In genomic region chr5:14726066-14726838, GRCh38 we compare ENCODE assay signal across 15 cellular contexts.
DNase-seq lines count a peak whose midpoint lies in the region; ATAC-seq and TF ChIP-seq lines count a peak whose summit lies in the region.
"Had no signal": no experiment of that assay in that cellular context is flagged by ENCODE, and none has a peak within 500 bp of the region (broad histone marks: within the 10 kb centered on the region; RNA-seq: fewer than 3 reads in every experiment).

No MANE protein-coding gene starts in this region.

- in situ Hi-C loops in Panc1 (cut with HindIII; ENCODE audit: low pct_unique_long_range_greater_than_20kb, low sequenced_read_pairs), result no loop called here

- intact Hi-C loops in CD14-positive monocyte (cut with micrococcal nuclease) (loop anchor here (2.0 to 10.0 kb wide), 3 partner anchors 149 to 277 kb away; partner anchors contain the start of gene ANKH (in 1 of the 2)), Panc1 (cut with micrococcal nuclease; ENCODE audit: unreplicated experiment) (loop anchor here (5.0 to 10.0 kb wide), 2 partner anchors 146 to 699 kb away; partner anchors contain the start of gene ANKH)

- peaks cover 0 to 3% (median 0%) of the 10 kb centered on the region in 7 donors for H3K9me3 Mint-ChIP-seq in CD14-positive monocyte
- no peaks in the 10 kb centered on the region for H3K9me3 Mint-ChIP-seq in endothelial cell (ENCODE audit: unreplicated experiment)
- H3K9me3 Mint-ChIP-seq in mesothelial cell of epicardium, result no peaks in the 10 kb centered on the region
- H3K9me3 Mint-ChIP-seq: activated CD4-positive, alpha-beta memory T cell treated with anti-CD3 and anti-CD28 coated beads, Interleukin-2, amount 10 ng/mL, durations not matched to agents 7 days and 5 days; activated naive CD4-positive, alpha-beta T cell treated with anti-CD3 and anti-CD28 coated beads, Interleukin-2, amount 50 U/mL, for 24 hours had no signal

- H3K27ac ChIP-seq in Panc1 (ENCODE audit: low read length), result no peak overlapping the region
- H3K27ac ChIP-seq: neural progenitor cell, vagina had no signal

- ATAC-seq in Panc1, result peak; percentile 42; the same call in 1 of the 2 replicates
- no peak for ATAC-seq in GM19463 (IDR thresholded peaks at IDR 0.05; ENCODE audit: unreplicated experiment)

- no peak for DNase-seq in CD14-positive monocyte (ENCODE audit: low spot score)
- no peak for DNase-seq in Panc1 (ENCODE audit: low read depth, low spot score)
- DNase-seq in endothelial cell (ENCODE audit: low spot score), result no peak
- no peak for DNase-seq in mesothelial cell of epicardium (ENCODE audit: low spot score in 2 of 2, unreplicated experiment in 2 of 2)
- no peak for DNase-seq in activated effector memory CD4-positive, alpha-beta T cell treated with Interleukin-2 at 50 U/mL for 16 hours
- DNase-seq in NCI-H1694 (lab: John Stamatoyannopoulos, UW), result no peak
- DNase-seq in stimulated activated CD4-positive, alpha-beta T cell treated with anti-CD3 and anti-CD28 coated beads, Interleukin-4, amount 100 ng/mL, for 1 hour, result no peak
- DNase-seq: activated CD4-positive, alpha-beta memory T cell treated with anti-CD3 and anti-CD28 coated beads, Interleukin-2, amount 10 ng/mL, durations not matched to agents 7 days and 5 days; AML-193; DND-41 had no signal

- H3K4me3 Mint-ChIP-seq in CD14-positive monocyte (no peak overlapping the region), endothelial cell (ENCODE audit: unreplicated experiment) (peak overlapping the region; percentile 35), mesothelial cell of epicardium (no peak overlapping the region)
- H3K4me3 Mint-ChIP-seq: activated CD4-positive, alpha-beta memory T cell treated with anti-CD3 and anti-CD28 coated beads, Interleukin-2, amount 10 ng/mL, durations not matched to agents 7 days and 5 days; activated naive CD4-positive, alpha-beta T cell treated with anti-CD3 and anti-CD28 coated beads, Interleukin-2, amount 50 U/mL, for 24 hours; neural progenitor cell had no signal

- H3K36me3 ChIP-seq in Panc1 (ENCODE audit: control insufficient read depth, insufficient read depth, low read length), result no peaks in the 10 kb centered on the region
- H3K36me3 ChIP-seq: HAP-1, neural progenitor cell, vagina had no signal

- no peaks in the 10 kb centered on the region for H3K9me3 ChIP-seq in Panc1 (ENCODE audit: control insufficient read depth, insufficient read depth, low read depth, low read length)
- H3K9me3 ChIP-seq: HAP-1, vagina had no signal

- H3K27ac Mint-ChIP-seq in CD14-positive monocyte (peak overlapping the region in 4 of 7 donors; percentile 12 to 69 (median 44)), endothelial cell (ENCODE audit: unreplicated experiment) (no peak overlapping the region), mesothelial cell of epicardium (peak overlapping the region; percentile 44)
- H3K27ac Mint-ChIP-seq: activated CD4-positive, alpha-beta memory T cell treated with anti-CD3 and anti-CD28 coated beads, Interleukin-2, amount 10 ng/mL, durations not matched to agents 7 days and 5 days; activated naive CD4-positive, alpha-beta T cell treated with anti-CD3 and anti-CD28 coated beads, Interleukin-2, amount 50 U/mL, for 24 hours; neural progenitor cell had no signal

- H3K4me1 Mint-ChIP-seq in CD14-positive monocyte, result peaks cover 29% of the 10 kb centered on the region
- peaks cover 17% of the 10 kb centered on the region for H3K4me1 Mint-ChIP-seq in endothelial cell (ENCODE audit: unreplicated experiment)
- H3K4me1 Mint-ChIP-seq in mesothelial cell of epicardium, result peaks cover 5% of the 10 kb centered on the region

- H3K36me3 Mint-ChIP-seq in CD14-positive monocyte, result peaks cover 0 to 6% of the 10 kb centered on the region in 2 donors
- peaks cover 3% of the 10 kb centered on the region for H3K36me3 Mint-ChIP-seq in endothelial cell (ENCODE audit: low read depth, unreplicated experiment)
- H3K36me3 Mint-ChIP-seq in mesothelial cell of epicardium, result no peaks in the 10 kb centered on the region
- H3K36me3 Mint-ChIP-seq: neural progenitor cell had no signal

- BruUV-seq in Panc1 (replicated peaks; lab: Mats Ljungman, UMichigan), result no TSS peak

- CTCF ChIA-PET in Panc1 (lab: Charles Lee), result interaction anchor here (0.5 to 1.9 kb wide), 2 partner anchors 151 to 277 kb away, joined by 3 to 16 read pairs; no protein-coding TSS in a partner anchor

- POLR2A ChIA-PET in Panc1 (lab: Charles Lee), result no interaction called here

- H3K27me3 Mint-ChIP-seq in CD14-positive monocyte (ENCODE audit: low read depth in 3 of 3) (peaks cover 2 to 5% (median 2%) of the 10 kb centered on the region in 3 donors), endothelial cell (ENCODE audit: unreplicated experiment) (peaks cover 8% of the 10 kb centered on the region), mesothelial cell of epicardium (ENCODE audit: low read depth) (no peaks in the 10 kb centered on the region)
- H3K27me3 Mint-ChIP-seq: activated CD4-positive, alpha-beta memory T cell treated with anti-CD3 and anti-CD28 coated beads, Interleukin-2, amount 10 ng/mL, durations not matched to agents 7 days and 5 days; activated naive CD4-positive, alpha-beta T cell treated with anti-CD3 and anti-CD28 coated beads, Interleukin-2, amount 50 U/mL, for 24 hours had no signal

- no peak overlapping the region for H3K4me3 ChIP-seq in Panc1 (ENCODE audit: low read depth in 2 of 2, low read length in 2 of 2)
- H3K4me3 ChIP-seq: HAP-1, neural progenitor cell, vagina had no signal

- TF ChIP-seq CTCF in CD14-positive monocyte (IDR thresholded peaks at IDR 0.05) (no peak), Panc1 (IDR thresholded peaks at IDR 0.05) (no peak), endothelial cell (IDR thresholded peaks at IDR 0.05; ENCODE audit: unreplicated experiment) (no peak), mesothelial cell of epicardium (IDR thresholded peaks at IDR 0.05; ENCODE audit: unreplicated experiment) (no peak)

- H3K4me1 ChIP-seq in Panc1 (ENCODE audit: control insufficient read depth, insufficient read depth, low read length), result no peaks in the 10 kb centered on the region
- H3K4me1 ChIP-seq: vagina had no signal

- no peaks in the 10 kb centered on the region for H3K27me3 ChIP-seq in Panc1 (ENCODE audit: control insufficient read depth, insufficient read depth, low read length)
- H3K27me3 ChIP-seq: neural progenitor cell, vagina had no signal
